ENCODE assay signal across 16 cellular contexts in genomic region chr4:84927428-84927827, GRCh38. TPM values are rescaled to one million over a fixed set of nuclear protein-coding genes. Genes with fewer than 3 reads are reported as not detected.
DNase-seq lines count a peak whose midpoint lies in the region; ATAC-seq and TF ChIP-seq lines count a peak whose summit lies in the region.
"Had no signal": no experiment of that assay in that cellular context is flagged by ENCODE, and none has a peak within 500 bp of the region (broad histone marks: within the 10 kb centered on the region; RNA-seq: fewer than 3 reads in every experiment).

No MANE protein-coding gene starts in this region.

- ATAC-seq in HG02798 (IDR thresholded peaks at IDR 0.05; ENCODE audit: poor library complexity, unreplicated experiment): no peak
- ATAC-seq in GM18519 (IDR thresholded peaks at IDR 0.05; ENCODE audit: low FRiP score, unreplicated experiment): no peak
- ATAC-seq in HG03457 (IDR thresholded peaks at IDR 0.05; ENCODE audit: unreplicated experiment): no peak
- ATAC-seq: A549, K562 had no signal

- no peaks in the 10 kb centered on the region for H3K36me3 ChIP-seq in mesendoderm (ENCODE audit: control insufficient read depth, insufficient read depth, low read length)

- no peak overlapping the region for H2BK120ac ChIP-seq in mesendoderm (ENCODE audit: low read depth, low read length)

- H3K18ac ChIP-seq in mesendoderm (ENCODE audit: low read length): no peak overlapping the region

- H2BK15ac ChIP-seq in mesendoderm (replicated peaks; ENCODE audit: low read depth): no peak overlapping the region

- H3K4me1 ChIP-seq in mesendoderm (ENCODE audit: control insufficient read depth, low read depth, low read length): no peaks in the 10 kb centered on the region
- H3K4me1 ChIP-seq: A549 had no signal

- H3K79me2 ChIP-seq in mesendoderm (ENCODE audit: control insufficient read depth, insufficient read depth, low read length): no peaks in the 10 kb centered on the region

- peaks cover 3% of the 10 kb centered on the region for H3K79me1 ChIP-seq in mesendoderm (ENCODE audit: low read length)

- H3K27me3 ChIP-seq in mesendoderm (ENCODE audit: insufficient read depth, low read length, poor library complexity): no peaks in the 10 kb centered on the region

- H3K4me2 ChIP-seq in mesendoderm (ENCODE audit: low read length): no peak overlapping the region
- H3K4me2 ChIP-seq: A549 had no signal

- no peak overlapping the region for H3K23ac ChIP-seq in mesendoderm (ENCODE audit: low read length)

- H3K9me3 Mint-ChIP-seq in chondrocyte (ENCODE audit: low read depth): no peaks in the 10 kb centered on the region
- H3K9me3 Mint-ChIP-seq: CD4-positive, alpha-beta T cell had no signal

- H3K27me3 Mint-ChIP-seq in chondrocyte (ENCODE audit: low read depth): no peaks in the 10 kb centered on the region
- H3K27me3 Mint-ChIP-seq: CD4-positive, alpha-beta T cell had no signal

- no peak for TF ChIP-seq CTCF in chondrocyte (IDR thresholded peaks at IDR 0.05)

- DNase-seq in NCI-H2171 treated with DMSO at 0.1 percent for 48 hours (lab: John Stamatoyannopoulos, UW) (peak; percentile 3), NCI-H2171 (lab: John Stamatoyannopoulos, UW) (no peak), chondrocyte (ENCODE audit: low spot score) (no peak), mesendoderm (peak; percentile 50)
- DNase-seq: AML-193; Caco-2; CD4-positive, alpha-beta T cell; H9; IMR-90 had no signal

- H3K27ac Mint-ChIP-seq in chondrocyte (ENCODE audit: unreplicated experiment): peak overlapping the region; percentile 5
- H3K27ac Mint-ChIP-seq: CD4-positive, alpha-beta T cell had no signal

- H3K27ac ChIP-seq in mesendoderm (ENCODE audit: low read depth, low read length): no peak overlapping the region
- H3K27ac ChIP-seq: 22Rv1, A549, C4-2B had no signal

- no peak overlapping the region for H2BK5ac ChIP-seq in mesendoderm (ENCODE audit: low read length)

- H3K36me3 Mint-ChIP-seq in chondrocyte (ENCODE audit: low read depth): peaks cover 11% of the 10 kb centered on the region

- no peak overlapping the region for H3K56ac ChIP-seq in mesendoderm (ENCODE audit: low read length)

- H3K4me1 Mint-ChIP-seq in chondrocyte (ENCODE audit: low read depth): peaks cover 6% of the 10 kb centered on the region

- no peak overlapping the region for H3K4me3 ChIP-seq in mesendoderm (ENCODE audit: low read length)
- H3K4me3 ChIP-seq: A549, K562 had no signal

- H2AK5ac ChIP-seq in mesendoderm (ENCODE audit: low read length): no peak overlapping the region

- H4K8ac ChIP-seq in mesendoderm (ENCODE audit: low read depth, low read length): no peak overlapping the region

- no peak overlapping the region for H3K4ac ChIP-seq in mesendoderm (ENCODE audit: low read depth, low read length)

- H4K5ac ChIP-seq in mesendoderm (ENCODE audit: low read length): no peak overlapping the region

- H3K4me3 Mint-ChIP-seq in chondrocyte (ENCODE audit: unreplicated experiment): no peak overlapping the region
- H3K4me3 Mint-ChIP-seq: CD4-positive, alpha-beta T cell; H9 had no signal

- H3K9ac ChIP-seq in mesendoderm (ENCODE audit: low read length): no peak overlapping the region

- no CpG with 5 or more reads among the region's 2 CpGs for WGBS in mesendoderm (ENCODE audit: extremely low coverage, insufficient coverage, low lambda C conversion rate)

RNA-seq across cellular contexts. Expression of gene WDFY3, which starts 39.1 kb away (rescaled TPM):
- 59.5 to 80.1 TPM (median 61.9 TPM) in 3 replicates for total RNA-seq in chondrocyte
- polyA plus RNA-seq in mesendoderm (2013, experiment 1 of 2): 23.7 TPM
- 23.9 TPM for polyA plus RNA-seq in mesendoderm (2013, experiment 2 of 2)

Comparison
In these comparisons a context has a peak if more than half of its experiments do, and no peak if none do; other contexts are left out.
1. DNase-seq: peak in NCI-H2171 treated with DMSO at 0.1 percent for 48 hours (single experiment) and mesendoderm (single experiment); none in NCI-H2171 (single experiment) and chondrocyte (single experiment).